Comparison of ENCODE assay signal across 31 cellular contexts in the genomic region with DNA sequence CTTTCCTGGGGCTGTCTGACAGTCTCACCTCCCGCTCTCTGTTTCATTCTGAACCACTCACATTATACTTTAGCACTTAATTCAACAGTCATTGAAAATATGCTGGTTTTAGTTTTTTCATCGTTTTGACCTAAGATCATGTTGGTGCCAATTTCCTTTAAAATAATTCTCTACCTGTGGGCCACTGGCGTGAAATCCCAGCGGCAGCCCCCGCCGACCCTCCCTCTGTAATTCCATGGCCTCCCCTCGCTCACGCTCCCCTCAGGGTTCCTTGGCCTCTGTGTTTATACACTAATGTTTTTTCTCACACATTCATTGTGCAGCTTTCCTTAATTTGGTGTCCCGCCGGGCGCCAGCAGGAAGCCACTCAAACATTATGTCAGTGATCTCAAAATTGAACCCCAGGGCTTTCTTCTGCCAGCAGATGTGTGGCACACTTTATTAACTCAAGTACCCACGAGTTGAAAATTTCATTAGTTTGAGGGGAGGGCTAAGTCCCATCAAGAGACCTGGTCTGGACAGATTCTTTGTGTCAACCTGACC. TPM values are rescaled to one million over a fixed set of nuclear protein-coding genes. Genes with fewer than 3 reads are reported as not detected.
A peak's percentile ranks its signal among the peaks of the same experiment; 100 is the strongest.
DNase-seq lines count a peak whose midpoint lies in the region; ATAC-seq and TF ChIP-seq lines count a peak whose summit lies in the region.
"Had no signal": no experiment of that assay in that cellular context is flagged by ENCODE, and none has a peak within 500 bp of the region (broad histone marks: within the 10 kb centered on the region; RNA-seq: fewer than 3 reads in every experiment).

No MANE protein-coding gene starts in this region.

- peaks cover 20% of the 10 kb centered on the region for H3K4me1 Mint-ChIP-seq in endodermal cell
- H3K4me1 Mint-ChIP-seq: activated CD4-positive, alpha-beta T cell treated with anti-CD3 and anti-CD28 coated beads, Interleukin-2, amount 10 ng/mL, durations not matched to agents 24 days and 14 days; activated naive CD8-positive, alpha-beta T cell treated with anti-CD3 and anti-CD28 coated beads, Interleukin-2, amount 50 U/mL, for 24 hours; CD4-positive, CD25-positive, alpha-beta regulatory T cell; natural killer cell; stimulated activated naive B cell treated with anti-CD40 and anti-IgM and Interleukin-4, amounts not matched to agents 10 μg/mL and 1 μg/mL and 100 μg/mL, for 72 hours had no signal

- no peak overlapping the region for H3K4me2 ChIP-seq in GM23248 (ENCODE audit: unreplicated experiment)

- peaks cover 7% of the 10 kb centered on the region for H3K27me3 ChIP-seq in endodermal cell (ENCODE audit: control insufficient read depth, insufficient read depth, low read length, poor library complexity, severe bottlenecking)
- no peaks in the 10 kb centered on the region for H3K27me3 ChIP-seq in sigmoid colon
- no peaks in the 10 kb centered on the region for H3K27me3 ChIP-seq in GM23248 (replicated peaks; ENCODE audit: insufficient read depth)
- H3K27me3 ChIP-seq: body of pancreas, pancreas, Peyer's patch had no signal

- no peaks in the 10 kb centered on the region for H4K20me1 ChIP-seq in GM23248 (ENCODE audit: insufficient read depth)

- DNase-seq in NCI-H1417 treated with DMSO at 0.1 percent for 48 hours (lab: John Stamatoyannopoulos, UW) (peak; percentile 47), NCI-H2227 (lab: John Stamatoyannopoulos, UW; ENCODE audit: unreplicated experiment) (peak; percentile 70), endodermal cell (peak; percentile 47), sigmoid colon (no peak), GM23248 (no peak), left colon (no peak)
- DNase-seq: activated CD4-positive, alpha-beta T cell treated with anti-CD3 and anti-CD28 coated beads, Interleukin-2, amount 10 ng/mL, durations not matched to agents 24 days and 14 days; activated gamma-delta T cell treated with Interleukin-2 at 50 U/mL for 16 hours; activated naive CD8-positive, alpha-beta T cell treated with anti-CD3 and anti-CD28 coated beads, Interleukin-2, amount 50 U/mL, for 24 hours; activated T-cell treated with anti-CD3 and anti-CD28 coated beads, Interleukin-2, amount 50 U/mL, for 24 hours; body of pancreas; CD4-positive, CD25-positive, alpha-beta regulatory T cell; Karpas-422; left ventricle myocardium superior; MV-4-11; natural killer cell; NCI-H187; pancreas; Peyer's patch; SHP77 treated with DMSO at 0.1 percent for 48 hours; stimulated activated CD4-positive, alpha-beta T cell treated with anti-CD3 and anti-CD28 coated beads, Interleukin-4, amount 100 ng/mL, for 4 hours; stimulated activated naive B cell treated with anti-CD40 and anti-IgM and Interleukin-4, amounts not matched to agents 10 μg/mL and 1 μg/mL and 100 μg/mL, for 72 hours; SW 1271; T-helper 9 cell; WERI-Rb-1 had no signal

- no peaks in the 10 kb centered on the region for H3K36me3 Mint-ChIP-seq in endodermal cell (ENCODE audit: low read depth)
- H3K36me3 Mint-ChIP-seq: CD4-positive, CD25-positive, alpha-beta regulatory T cell; natural killer cell; stimulated activated naive B cell treated with anti-CD40 and anti-IgM and Interleukin-4, amounts not matched to agents 10 μg/mL and 1 μg/mL and 100 μg/mL, for 72 hours had no signal

- H3K4me1 ChIP-seq in endodermal cell (ENCODE audit: control insufficient read depth, insufficient read depth, low read length) (no peaks in the 10 kb centered on the region), sigmoid colon (peaks cover 0 to 77% (median 62%) of the 10 kb centered on the region in 4 donors), GM23248 (ENCODE audit: insufficient read depth) (no peaks in the 10 kb centered on the region)
- H3K4me1 ChIP-seq: body of pancreas, pancreas, Peyer's patch had no signal

- in situ Hi-C loops in GM23248 (cut with MboI) = no loop called here

- H3K27ac Mint-ChIP-seq in endodermal cell = no peak overlapping the region
- H3K27ac Mint-ChIP-seq: activated CD4-positive, alpha-beta T cell treated with anti-CD3 and anti-CD28 coated beads, Interleukin-2, amount 10 ng/mL, durations not matched to agents 24 days and 14 days; activated naive CD8-positive, alpha-beta T cell treated with anti-CD3 and anti-CD28 coated beads, Interleukin-2, amount 50 U/mL, for 24 hours; activated T-cell treated with anti-CD3 and anti-CD28 coated beads, Interleukin-2, amount 50 U/mL, for 24 hours; natural killer cell; stimulated activated naive B cell treated with anti-CD40 and anti-IgM and Interleukin-4, amounts not matched to agents 10 μg/mL and 1 μg/mL and 100 μg/mL, for 72 hours had no signal

- H3K9me3 ChIP-seq in endodermal cell (ENCODE audit: control insufficient read depth, low read length) (no peaks in the 10 kb centered on the region), sigmoid colon (no peaks in the 10 kb centered on the region), GM23248 (ENCODE audit: low read depth) (no peaks in the 10 kb centered on the region)
- H3K9me3 ChIP-seq: body of pancreas, pancreas, Peyer's patch had no signal

- ATAC-seq in HG03442 (IDR thresholded peaks at IDR 0.05; ENCODE audit: unreplicated experiment) (no peak), left colon (no peak)
- ATAC-seq: activated naive CD8-positive, alpha-beta T cell treated with anti-CD3 and anti-CD28 coated beads, Interleukin-2, amount 50 U/mL, for 24 hours; body of pancreas; left ventricle myocardium superior; natural killer cell; pancreas; sciatic nerve had no signal

- H3K9ac ChIP-seq in endodermal cell (ENCODE audit: extremely low read depth, low read length, poor library complexity, severe bottlenecking) = no peak overlapping the region
- no peak overlapping the region for H3K9ac ChIP-seq in GM23248

- H3K4me3 Mint-ChIP-seq in endodermal cell = no peak overlapping the region
- H3K4me3 Mint-ChIP-seq: activated CD4-positive, alpha-beta T cell treated with anti-CD3 and anti-CD28 coated beads, Interleukin-2, amount 10 ng/mL, durations not matched to agents 24 days and 14 days; activated naive CD8-positive, alpha-beta T cell treated with anti-CD3 and anti-CD28 coated beads, Interleukin-2, amount 50 U/mL, for 24 hours; activated T-cell treated with anti-CD3 and anti-CD28 coated beads, Interleukin-2, amount 50 U/mL, for 24 hours; CD4-positive, CD25-positive, alpha-beta regulatory T cell; natural killer cell; stimulated activated naive B cell treated with anti-CD40 and anti-IgM and Interleukin-4, amounts not matched to agents 10 μg/mL and 1 μg/mL and 100 μg/mL, for 72 hours had no signal

- peaks cover 12% of the 10 kb centered on the region for H3K27me3 Mint-ChIP-seq in endodermal cell (ENCODE audit: insufficient read depth)
- H3K27me3 Mint-ChIP-seq: activated CD4-positive, alpha-beta T cell treated with anti-CD3 and anti-CD28 coated beads, Interleukin-2, amount 10 ng/mL, durations not matched to agents 24 days and 14 days; activated naive CD8-positive, alpha-beta T cell treated with anti-CD3 and anti-CD28 coated beads, Interleukin-2, amount 50 U/mL, for 24 hours had no signal

- H3K79me2 ChIP-seq in GM23248 (ENCODE audit: insufficient read depth) = no peaks in the 10 kb centered on the region

- TF ChIP-seq POLR2A in sigmoid colon (IDR thresholded peaks at IDR 0.05) = no peak

- H3K9me3 Mint-ChIP-seq in endodermal cell = no peaks in the 10 kb centered on the region
- H3K9me3 Mint-ChIP-seq: activated CD4-positive, alpha-beta T cell treated with anti-CD3 and anti-CD28 coated beads, Interleukin-2, amount 10 ng/mL, durations not matched to agents 24 days and 14 days; activated naive CD8-positive, alpha-beta T cell treated with anti-CD3 and anti-CD28 coated beads, Interleukin-2, amount 50 U/mL, for 24 hours; activated T-cell treated with anti-CD3 and anti-CD28 coated beads, Interleukin-2, amount 50 U/mL, for 24 hours; natural killer cell had no signal

- no peak overlapping the region for H2AFZ ChIP-seq in GM23248

- no peaks in the 10 kb centered on the region for H3K9me2 ChIP-seq in GM23248 (ENCODE audit: insufficient read depth)

- TF ChIP-seq CTCF in endodermal cell (conservative IDR thresholded peaks at IDR 0.05) = no peak
- no peak for TF ChIP-seq CTCF in sigmoid colon (IDR thresholded peaks at IDR 0.05)

- no peak for TF ChIP-seq EP300 in sigmoid colon (IDR thresholded peaks at IDR 0.05)

- intact Hi-C loops in sigmoid colon (cut with DNase I) (no loop called here), left colon (cut with DNase I, micrococcal nuclease) (no loop called here)

- H3K36me3 ChIP-seq in endodermal cell (ENCODE audit: control insufficient read depth, insufficient read depth, low read length) (no peaks in the 10 kb centered on the region), sigmoid colon (no peaks in the 10 kb centered on the region), GM23248 (ENCODE audit: low read depth) (no peaks in the 10 kb centered on the region)
- H3K36me3 ChIP-seq: pancreas, Peyer's patch, WERI-Rb-1 had no signal

- H3K4me3 ChIP-seq in endodermal cell (ENCODE audit: low read length) (no peak overlapping the region), sigmoid colon (no peak overlapping the region), GM23248 (no peak overlapping the region)
- H3K4me3 ChIP-seq: body of pancreas, pancreas, Peyer's patch had no signal

- H3K27ac ChIP-seq in endodermal cell (ENCODE audit: low read depth, low read length) (peak overlapping the region; percentile 93), sigmoid colon (peak overlapping the region; percentile 46 to 84 (median 71)), GM23248 (no peak overlapping the region)
- H3K27ac ChIP-seq: body of pancreas, HL-60, pancreas, Peyer's patch, WERI-Rb-1 had no signal

- no peaks in the 10 kb centered on the region for H3F3A ChIP-seq in GM23248 (ENCODE audit: insufficient read depth)

- 81 to 82% methylated on average over 12 of the region's 12 CpGs for WGBS in endodermal cell (ENCODE audit: insufficient coverage in 1 of 2, insufficient read length in 1 of 2), 2 experiments
- 77 to 78% methylated on average over 12 of the region's 12 CpGs for WGBS in sigmoid colon, 2 donors
- 24 to 26% methylated on average over 12 of the region's 12 CpGs for WGBS in GM23248 (ENCODE audit: low coverage in 1 of 2, low lambda C conversion rate in 2 of 2, missing lambda C conversion rate in 2 of 2), 2 experiments

RNA-seq across cellular contexts. Expression of a gene that starts 53.4 kb away (rescaled TPM):
- total RNA-seq in endodermal cell = 10 to 100 TPM in 1 of 2 donors, 1 to 10 TPM in 1; 7.5 to 14.1 TPM
- polyA plus RNA-seq in endodermal cell (2013, experiment 1 of 2) = 1.5 TPM
- 1.2 TPM for polyA plus RNA-seq in endodermal cell (2013, experiment 2 of 2)
- 1 to 10 TPM in 3 of 4 donors, under 1 TPM in 1; 0.16 to 3.6 (median 1.7) TPM for total RNA-seq in sigmoid colon
- under 1 TPM in 2 of 3 donors, not detected in 1; under 0.01 to 0.12 TPM for polyA plus RNA-seq in sigmoid colon
- total RNA-seq in GM23248 (2014; rRNA removed; shearing (Covaris generic)) = not detected in 2 replicates
- polyA plus RNA-seq in GM23248 (2016; fragmentation: Nextera tagmentation; extraction: Ambion mirVana) = not detected in 2 replicates
- under 1 TPM; 0.24 to 0.50 TPM for total RNA-seq in left colon
- total RNA-seq: activated CD4-positive, alpha-beta T cell treated with anti-CD3 and anti-CD28 coated beads, Interleukin-2, amount 10 ng/mL, durations not matched to agents 24 days and 14 days; CD4-positive, CD25-positive, alpha-beta regulatory T cell; epithelial cell of proximal tubule; mononuclear cell; natural killer cell; NCI-H460 had no signal
- polyA plus RNA-seq: CD4-positive, CD25-positive, alpha-beta regulatory T cell had no signal

Comparison
In these comparisons a context has a peak if more than half of its experiments do, and no peak if none do; other contexts are left out.
1. DNase-seq: peak in NCI-H1417 treated with DMSO at 0.1 percent for 48 hours (single experiment), NCI-H2227 (single experiment) and endodermal cell (single experiment); none in sigmoid colon (single experiment), GM23248 (single experiment) and left colon (0 of 2).